12 cellular contexts compared by ENCODE assay signal in genomic region chr9:120397453-120397852, GRCh38.
"Had no signal": no experiment of that assay in that cellular context is flagged by ENCODE, and none has a peak within 500 bp of the region (broad histone marks: within the 10 kb centered on the region; RNA-seq: fewer than 3 reads in every experiment).

No MANE protein-coding gene starts in this region.

- H3K27me3 ChIP-seq: breast epithelium, colonic mucosa, thyroid gland, uterus had no signal

- DNase-seq: activated B cell treated with CpG ODN at 0.5 μM for 24 hours; activated CD4-positive, alpha-beta T cell treated with anti-CD3 and anti-CD28 coated beads, Interleukin-2, amount 10 ng/mL, durations not matched to agents 7 days and 5 days; activated gamma-delta T cell; anterior cingulate cortex; colonic mucosa; effector CD4-positive, alpha-beta T cell; left ventricle myocardium superior; T-helper 2 cell; thyroid gland; uterus had no signal

- H3K4me1 ChIP-seq: breast epithelium, colonic mucosa, thyroid gland, uterus had no signal

- H3K27ac ChIP-seq: breast epithelium, colonic mucosa, skin epidermis, thyroid gland, uterus had no signal

- H3K4me3 ChIP-seq: breast epithelium, colonic mucosa, skin epidermis, thyroid gland, uterus had no signal

- H3K36me3 ChIP-seq: colonic mucosa, uterus had no signal

- H3K9me3 ChIP-seq: breast epithelium, colonic mucosa, thyroid gland, uterus had no signal

- ATAC-seq: left ventricle myocardium superior had no signal
